Comparison of ENCODE assay signal across 1 cellular context in genomic region chr5:149639718-149640117, GRCh38.
TF ChIP-seq lines count a peak whose summit lies in the region.

No MANE protein-coding gene starts in this region.

TF ChIP-seq in HepG2, 621 proteins besides CTCF, POLR2A, EP300 and RAD21 (continued from another document):
- no peak for TF ChIP-seq ARID5B (CRISPR knock-in tag; IDR thresholded peaks at IDR 0.05)
- no peak for TF ChIP-seq SNRNP70 (IDR thresholded peaks at IDR 0.05; ENCODE audit: low read depth, low read length)
- no peak for TF ChIP-seq ZNF513 (CRISPR knock-in tag; conservative IDR thresholded peaks at IDR 0.05)
- no peak for TF ChIP-seq POLR2AphosphoS5 (IDR thresholded peaks at IDR 0.05; ENCODE audit: low read depth, low read length)
- TF ChIP-seq ZNF619 (CRISPR knock-in tag; IDR thresholded peaks at IDR 0.05): no peak
- TF ChIP-seq PAF1 (CRISPR knock-in tag; IDR thresholded peaks at IDR 0.05): no peak
